Comparison of ENCODE assay signal across 1 cellular context in the genomic region with DNA sequence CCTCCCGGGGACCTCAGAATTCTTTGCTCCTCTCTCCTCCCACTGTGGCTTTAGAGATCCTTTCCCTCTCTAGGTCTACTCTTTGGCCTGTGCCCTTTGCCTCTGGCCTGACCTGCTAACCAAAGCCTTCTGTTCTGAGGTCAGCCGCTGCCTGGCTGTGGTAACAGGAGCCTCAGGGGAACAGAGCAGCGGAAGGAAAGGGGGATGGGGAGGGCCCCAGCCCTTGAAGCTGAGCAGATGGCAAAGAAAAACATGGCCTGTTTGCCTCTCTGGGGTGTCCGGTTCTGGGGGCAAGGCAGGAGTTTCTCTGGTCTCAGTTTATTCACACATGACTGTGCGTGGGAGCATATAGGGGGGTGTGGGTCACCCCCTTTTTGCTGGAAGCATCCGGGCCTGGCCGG.
TF ChIP-seq lines count a peak whose summit lies in the region.

No MANE protein-coding gene starts in this region.

TF ChIP-seq in HepG2, 621 proteins besides CTCF, POLR2A, EP300 and RAD21 (continued from another document and continues in another):
- TF ChIP-seq, protein P1, sequence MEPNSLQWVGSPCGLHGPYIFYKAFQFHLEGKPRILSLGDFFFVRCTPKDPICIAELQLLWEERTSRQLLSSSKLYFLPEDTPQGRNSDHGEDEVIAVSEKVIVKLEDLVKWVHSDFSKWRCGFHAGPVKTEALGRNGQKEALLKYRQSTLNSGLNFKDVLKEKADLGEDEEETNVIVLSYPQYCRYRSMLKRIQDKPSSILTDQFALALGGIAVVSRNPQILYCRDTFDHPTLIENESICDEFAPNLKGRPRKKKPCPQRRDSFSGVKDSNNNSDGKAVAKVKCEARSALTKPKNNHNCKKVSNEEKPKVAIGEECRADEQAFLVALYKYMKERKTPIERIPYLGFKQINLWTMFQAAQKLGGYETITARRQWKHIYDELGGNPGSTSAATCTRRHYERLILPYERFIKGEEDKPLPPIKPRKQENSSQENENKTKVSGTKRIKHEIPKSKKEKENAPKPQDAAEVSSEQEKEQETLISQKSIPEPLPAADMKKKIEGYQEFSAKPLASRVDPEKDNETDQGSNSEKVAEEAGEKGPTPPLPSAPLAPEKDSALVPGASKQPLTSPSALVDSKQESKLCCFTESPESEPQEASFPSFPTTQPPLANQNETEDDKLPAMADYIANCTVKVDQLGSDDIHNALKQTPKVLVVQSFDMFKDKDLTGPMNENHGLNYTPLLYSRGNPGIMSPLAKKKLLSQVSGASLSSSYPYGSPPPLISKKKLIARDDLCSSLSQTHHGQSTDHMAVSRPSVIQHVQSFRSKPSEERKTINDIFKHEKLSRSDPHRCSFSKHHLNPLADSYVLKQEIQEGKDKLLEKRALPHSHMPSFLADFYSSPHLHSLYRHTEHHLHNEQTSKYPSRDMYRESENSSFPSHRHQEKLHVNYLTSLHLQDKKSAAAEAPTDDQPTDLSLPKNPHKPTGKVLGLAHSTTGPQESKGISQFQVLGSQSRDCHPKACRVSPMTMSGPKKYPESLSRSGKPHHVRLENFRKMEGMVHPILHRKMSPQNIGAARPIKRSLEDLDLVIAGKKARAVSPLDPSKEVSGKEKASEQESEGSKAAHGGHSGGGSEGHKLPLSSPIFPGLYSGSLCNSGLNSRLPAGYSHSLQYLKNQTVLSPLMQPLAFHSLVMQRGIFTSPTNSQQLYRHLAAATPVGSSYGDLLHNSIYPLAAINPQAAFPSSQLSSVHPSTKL (CRISPR knock-in tag; IDR thresholded peaks at IDR 0.05): peak; percentile 85
- TF ChIP-seq REL (CRISPR knock-in tag; conservative IDR thresholded peaks at IDR 0.05) (no peak), ZBTB1 (CRISPR knock-in tag; IDR thresholded peaks at IDR 0.05; ENCODE audit: borderline replicate concordance) (no peak), NR2F6 (IDR thresholded peaks at IDR 0.05) (peak; percentile 97), NR2F6 (CRISPR knock-in tag; IDR thresholded peaks at IDR 0.05) (peak; percentile 99), PTBP1 (IDR thresholded peaks at IDR 0.05; ENCODE audit: low read depth, low read length, poor library complexity, severe bottlenecking) (no peak), ZNF577 (CRISPR knock-in tag; IDR thresholded peaks at IDR 0.05; ENCODE audit: borderline replicate concordance, low read depth) (no peak), ZNF850 (CRISPR knock-in tag; conservative IDR thresholded peaks at IDR 0.05) (no peak), NFYC (CRISPR knock-in tag; IDR thresholded peaks at IDR 0.05) (no peak), ZNF616 (CRISPR knock-in tag; IDR thresholded peaks at IDR 0.05; ENCODE audit: low read depth) (no peak), GFI1 (CRISPR knock-in tag; IDR thresholded peaks at IDR 0.05; ENCODE audit: borderline replicate concordance) (no peak), ATRX (CRISPR knock-in tag; IDR thresholded peaks at IDR 0.05; ENCODE audit: borderline replicate concordance) (no peak), PLRG1 (conservative IDR thresholded peaks at IDR 0.05) (no peak), ZNF510 (CRISPR knock-in tag; IDR thresholded peaks at IDR 0.05; ENCODE audit: low read depth) (no peak), ZNF547 (CRISPR knock-in tag; IDR thresholded peaks at IDR 0.05) (no peak), ZNF790 (CRISPR knock-in tag; IDR thresholded peaks at IDR 0.05; ENCODE audit: borderline replicate concordance) (no peak), ZNF432 (CRISPR knock-in tag; IDR thresholded peaks at IDR 0.05; ENCODE audit: borderline replicate concordance) (no peak), ZNF441 (CRISPR knock-in tag; IDR thresholded peaks at IDR 0.05; ENCODE audit: borderline replicate concordance) (peak; percentile 24; the same call in 1 of the 2 replicates), TMF1 (CRISPR knock-in tag; IDR thresholded peaks at IDR 0.05; ENCODE audit: low read depth) (no peak), ZMYM3 (CRISPR knock-in tag; IDR thresholded peaks at IDR 0.05) (peak; percentile 93)
- TF ChIP-seq, protein P2, sequence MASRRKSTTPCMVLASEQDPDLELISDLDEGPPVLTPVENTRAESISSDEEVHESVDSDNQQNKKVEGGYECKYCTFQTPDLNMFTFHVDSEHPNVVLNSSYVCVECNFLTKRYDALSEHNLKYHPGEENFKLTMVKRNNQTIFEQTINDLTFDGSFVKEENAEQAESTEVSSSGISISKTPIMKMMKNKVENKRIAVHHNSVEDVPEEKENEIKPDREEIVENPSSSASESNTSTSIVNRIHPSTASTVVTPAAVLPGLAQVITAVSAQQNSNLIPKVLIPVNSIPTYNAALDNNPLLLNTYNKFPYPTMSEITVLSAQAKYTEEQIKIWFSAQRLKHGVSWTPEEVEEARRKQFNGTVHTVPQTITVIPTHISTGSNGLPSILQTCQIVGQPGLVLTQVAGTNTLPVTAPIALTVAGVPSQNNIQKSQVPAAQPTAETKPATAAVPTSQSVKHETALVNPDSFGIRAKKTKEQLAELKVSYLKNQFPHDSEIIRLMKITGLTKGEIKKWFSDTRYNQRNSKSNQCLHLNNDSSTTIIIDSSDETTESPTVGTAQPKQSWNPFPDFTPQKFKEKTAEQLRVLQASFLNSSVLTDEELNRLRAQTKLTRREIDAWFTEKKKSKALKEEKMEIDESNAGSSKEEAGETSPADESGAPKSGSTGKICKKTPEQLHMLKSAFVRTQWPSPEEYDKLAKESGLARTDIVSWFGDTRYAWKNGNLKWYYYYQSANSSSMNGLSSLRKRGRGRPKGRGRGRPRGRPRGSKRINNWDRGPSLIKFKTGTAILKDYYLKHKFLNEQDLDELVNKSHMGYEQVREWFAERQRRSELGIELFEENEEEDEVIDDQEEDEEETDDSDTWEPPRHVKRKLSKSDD (CRISPR knock-in tag; IDR thresholded peaks at IDR 0.05; ENCODE audit: low read depth): no peak
- TF ChIP-seq, protein P3, sequence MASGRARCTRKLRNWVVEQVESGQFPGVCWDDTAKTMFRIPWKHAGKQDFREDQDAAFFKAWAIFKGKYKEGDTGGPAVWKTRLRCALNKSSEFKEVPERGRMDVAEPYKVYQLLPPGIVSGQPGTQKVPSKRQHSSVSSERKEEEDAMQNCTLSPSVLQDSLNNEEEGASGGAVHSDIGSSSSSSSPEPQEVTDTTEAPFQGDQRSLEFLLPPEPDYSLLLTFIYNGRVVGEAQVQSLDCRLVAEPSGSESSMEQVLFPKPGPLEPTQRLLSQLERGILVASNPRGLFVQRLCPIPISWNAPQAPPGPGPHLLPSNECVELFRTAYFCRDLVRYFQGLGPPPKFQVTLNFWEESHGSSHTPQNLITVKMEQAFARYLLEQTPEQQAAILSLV (CRISPR knock-in tag; IDR thresholded peaks at IDR 0.05; ENCODE audit: borderline replicate concordance): no peak
- TF ChIP-seq, protein P4, sequence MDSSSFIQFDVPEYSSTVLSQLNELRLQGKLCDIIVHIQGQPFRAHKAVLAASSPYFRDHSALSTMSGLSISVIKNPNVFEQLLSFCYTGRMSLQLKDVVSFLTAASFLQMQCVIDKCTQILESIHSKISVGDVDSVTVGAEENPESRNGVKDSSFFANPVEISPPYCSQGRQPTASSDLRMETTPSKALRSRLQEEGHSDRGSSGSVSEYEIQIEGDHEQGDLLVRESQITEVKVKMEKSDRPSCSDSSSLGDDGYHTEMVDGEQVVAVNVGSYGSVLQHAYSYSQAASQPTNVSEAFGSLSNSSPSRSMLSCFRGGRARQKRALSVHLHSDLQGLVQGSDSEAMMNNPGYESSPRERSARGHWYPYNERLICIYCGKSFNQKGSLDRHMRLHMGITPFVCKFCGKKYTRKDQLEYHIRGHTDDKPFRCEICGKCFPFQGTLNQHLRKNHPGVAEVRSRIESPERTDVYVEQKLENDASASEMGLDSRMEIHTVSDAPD (CRISPR knock-in tag; IDR thresholded peaks at IDR 0.05): peak; percentile 97
- TF ChIP-seq, protein P5, sequence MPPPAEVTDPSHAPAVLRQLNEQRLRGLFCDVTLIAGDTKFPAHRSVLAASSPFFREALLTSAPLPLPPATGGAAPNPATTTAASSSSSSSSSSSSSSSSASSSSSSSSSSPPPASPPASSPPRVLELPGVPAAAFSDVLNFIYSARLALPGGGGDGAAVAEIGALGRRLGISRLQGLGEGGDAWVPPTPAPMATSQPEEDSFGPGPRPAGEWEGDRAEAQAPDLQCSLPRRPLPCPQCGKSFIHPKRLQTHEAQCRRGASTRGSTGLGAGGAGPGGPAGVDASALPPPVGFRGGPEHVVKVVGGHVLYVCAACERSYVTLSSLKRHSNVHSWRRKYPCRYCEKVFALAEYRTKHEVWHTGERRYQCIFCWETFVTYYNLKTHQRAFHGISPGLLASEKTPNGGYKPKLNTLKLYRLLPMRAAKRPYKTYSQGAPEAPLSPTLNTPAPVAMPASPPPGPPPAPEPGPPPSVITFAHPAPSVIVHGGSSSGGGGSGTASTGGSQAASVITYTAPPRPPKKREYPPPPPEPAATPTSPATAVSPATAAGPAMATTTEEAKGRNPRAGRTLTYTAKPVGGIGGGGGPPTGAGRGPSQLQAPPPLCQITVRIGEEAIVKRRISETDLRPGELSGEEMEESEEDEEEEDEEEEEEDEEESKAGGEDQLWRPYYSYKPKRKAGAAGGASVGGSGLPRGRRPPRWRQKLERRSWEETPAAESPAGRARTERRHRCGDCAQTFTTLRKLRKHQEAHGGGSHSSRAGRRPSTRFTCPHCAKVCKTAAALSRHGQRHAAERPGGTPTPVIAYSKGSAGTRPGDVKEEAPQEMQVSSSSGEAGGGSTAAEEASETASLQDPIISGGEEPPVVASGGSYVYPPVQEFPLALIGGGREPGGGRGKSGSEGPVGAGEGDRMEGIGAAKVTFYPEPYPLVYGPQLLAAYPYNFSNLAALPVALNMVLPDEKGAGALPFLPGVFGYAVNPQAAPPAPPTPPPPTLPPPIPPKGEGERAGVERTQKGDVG (CRISPR knock-in tag; IDR thresholded peaks at IDR 0.05; ENCODE audit: borderline replicate concordance): 0 out of 2 replicates have a peak, but pooled peaks have one; percentile 62
- TF ChIP-seq, protein P6, sequence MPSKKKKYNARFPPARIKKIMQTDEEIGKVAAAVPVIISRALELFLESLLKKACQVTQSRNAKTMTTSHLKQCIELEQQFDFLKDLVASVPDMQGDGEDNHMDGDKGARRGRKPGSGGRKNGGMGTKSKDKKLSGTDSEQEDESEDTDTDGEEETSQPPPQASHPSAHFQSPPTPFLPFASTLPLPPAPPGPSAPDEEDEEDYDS (CRISPR knock-in tag; IDR thresholded peaks at IDR 0.05): peak; percentile 64
- TF ChIP-seq, protein P7, sequence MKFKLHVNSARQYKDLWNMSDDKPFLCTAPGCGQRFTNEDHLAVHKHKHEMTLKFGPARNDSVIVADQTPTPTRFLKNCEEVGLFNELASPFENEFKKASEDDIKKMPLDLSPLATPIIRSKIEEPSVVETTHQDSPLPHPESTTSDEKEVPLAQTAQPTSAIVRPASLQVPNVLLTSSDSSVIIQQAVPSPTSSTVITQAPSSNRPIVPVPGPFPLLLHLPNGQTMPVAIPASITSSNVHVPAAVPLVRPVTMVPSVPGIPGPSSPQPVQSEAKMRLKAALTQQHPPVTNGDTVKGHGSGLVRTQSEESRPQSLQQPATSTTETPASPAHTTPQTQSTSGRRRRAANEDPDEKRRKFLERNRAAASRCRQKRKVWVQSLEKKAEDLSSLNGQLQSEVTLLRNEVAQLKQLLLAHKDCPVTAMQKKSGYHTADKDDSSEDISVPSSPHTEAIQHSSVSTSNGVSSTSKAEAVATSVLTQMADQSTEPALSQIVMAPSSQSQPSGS (CRISPR knock-in tag; IDR thresholded peaks at IDR 0.05): peak; percentile 69; the same call in 1 of the 2 replicates
- TF ChIP-seq, protein P8, sequence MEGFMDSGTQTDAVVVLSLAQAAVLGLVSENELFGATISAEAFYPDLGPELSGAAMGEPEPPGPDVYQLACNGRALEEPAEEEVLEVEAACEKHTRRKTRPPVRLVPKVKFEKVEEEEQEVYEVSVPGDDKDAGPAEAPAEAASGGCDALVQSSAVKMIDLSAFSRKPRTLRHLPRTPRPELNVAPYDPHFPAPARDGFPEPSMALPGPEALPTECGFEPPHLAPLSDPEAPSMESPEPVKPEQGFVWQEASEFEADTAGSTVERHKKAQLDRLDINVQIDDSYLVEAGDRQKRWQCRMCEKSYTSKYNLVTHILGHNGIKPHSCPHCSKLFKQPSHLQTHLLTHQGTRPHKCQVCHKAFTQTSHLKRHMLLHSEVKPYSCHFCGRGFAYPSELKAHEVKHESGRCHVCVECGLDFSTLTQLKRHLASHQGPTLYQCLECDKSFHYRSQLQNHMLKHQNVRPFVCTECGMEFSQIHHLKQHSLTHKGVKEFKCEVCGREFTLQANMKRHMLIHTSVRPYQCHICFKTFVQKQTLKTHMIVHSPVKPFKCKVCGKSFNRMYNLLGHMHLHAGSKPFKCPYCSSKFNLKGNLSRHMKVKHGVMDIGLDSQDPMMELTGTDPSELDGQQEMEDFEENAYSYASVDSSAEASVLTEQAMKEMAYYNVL (CRISPR knock-in tag; IDR thresholded peaks at IDR 0.05; ENCODE audit: borderline replicate concordance): peak; percentile 79; the same call in 1 of the 2 replicates
- TF ChIP-seq, protein P9, sequence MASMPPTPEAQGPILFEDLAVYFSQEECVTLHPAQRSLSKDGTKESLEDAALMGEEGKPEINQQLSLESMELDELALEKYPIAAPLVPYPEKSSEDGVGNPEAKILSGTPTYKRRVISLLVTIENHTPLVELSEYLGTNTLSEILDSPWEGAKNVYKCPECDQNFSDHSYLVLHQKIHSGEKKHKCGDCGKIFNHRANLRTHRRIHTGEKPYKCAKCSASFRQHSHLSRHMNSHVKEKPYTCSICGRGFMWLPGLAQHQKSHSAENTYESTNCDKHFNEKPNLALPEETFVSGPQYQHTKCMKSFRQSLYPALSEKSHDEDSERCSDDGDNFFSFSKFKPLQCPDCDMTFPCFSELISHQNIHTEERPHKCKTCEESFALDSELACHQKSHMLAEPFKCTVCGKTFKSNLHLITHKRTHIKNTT (CRISPR knock-in tag; IDR thresholded peaks at IDR 0.05): no peak
- TF ChIP-seq, protein P10, sequence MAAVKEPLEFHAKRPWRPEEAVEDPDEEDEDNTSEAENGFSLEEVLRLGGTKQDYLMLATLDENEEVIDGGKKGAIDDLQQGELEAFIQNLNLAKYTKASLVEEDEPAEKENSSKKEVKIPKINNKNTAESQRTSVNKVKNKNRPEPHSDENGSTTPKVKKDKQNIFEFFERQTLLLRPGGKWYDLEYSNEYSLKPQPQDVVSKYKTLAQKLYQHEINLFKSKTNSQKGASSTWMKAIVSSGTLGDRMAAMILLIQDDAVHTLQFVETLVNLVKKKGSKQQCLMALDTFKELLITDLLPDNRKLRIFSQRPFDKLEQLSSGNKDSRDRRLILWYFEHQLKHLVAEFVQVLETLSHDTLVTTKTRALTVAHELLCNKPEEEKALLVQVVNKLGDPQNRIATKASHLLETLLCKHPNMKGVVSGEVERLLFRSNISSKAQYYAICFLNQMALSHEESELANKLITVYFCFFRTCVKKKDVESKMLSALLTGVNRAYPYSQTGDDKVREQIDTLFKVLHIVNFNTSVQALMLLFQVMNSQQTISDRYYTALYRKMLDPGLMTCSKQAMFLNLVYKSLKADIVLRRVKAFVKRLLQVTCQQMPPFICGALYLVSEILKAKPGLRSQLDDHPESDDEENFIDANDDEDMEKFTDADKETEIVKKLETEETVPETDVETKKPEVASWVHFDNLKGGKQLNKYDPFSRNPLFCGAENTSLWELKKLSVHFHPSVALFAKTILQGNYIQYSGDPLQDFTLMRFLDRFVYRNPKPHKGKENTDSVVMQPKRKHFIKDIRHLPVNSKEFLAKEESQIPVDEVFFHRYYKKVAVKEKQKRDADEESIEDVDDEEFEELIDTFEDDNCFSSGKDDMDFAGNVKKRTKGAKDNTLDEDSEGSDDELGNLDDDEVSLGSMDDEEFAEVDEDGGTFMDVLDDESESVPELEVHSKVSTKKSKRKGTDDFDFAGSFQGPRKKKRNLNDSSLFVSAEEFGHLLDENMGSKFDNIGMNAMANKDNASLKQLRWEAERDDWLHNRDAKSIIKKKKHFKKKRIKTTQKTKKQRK (IDR thresholded peaks at IDR 0.05; ENCODE audit: low read length): no peak
